ENCODE assay signal across 1 cellular context in the genomic region with DNA sequence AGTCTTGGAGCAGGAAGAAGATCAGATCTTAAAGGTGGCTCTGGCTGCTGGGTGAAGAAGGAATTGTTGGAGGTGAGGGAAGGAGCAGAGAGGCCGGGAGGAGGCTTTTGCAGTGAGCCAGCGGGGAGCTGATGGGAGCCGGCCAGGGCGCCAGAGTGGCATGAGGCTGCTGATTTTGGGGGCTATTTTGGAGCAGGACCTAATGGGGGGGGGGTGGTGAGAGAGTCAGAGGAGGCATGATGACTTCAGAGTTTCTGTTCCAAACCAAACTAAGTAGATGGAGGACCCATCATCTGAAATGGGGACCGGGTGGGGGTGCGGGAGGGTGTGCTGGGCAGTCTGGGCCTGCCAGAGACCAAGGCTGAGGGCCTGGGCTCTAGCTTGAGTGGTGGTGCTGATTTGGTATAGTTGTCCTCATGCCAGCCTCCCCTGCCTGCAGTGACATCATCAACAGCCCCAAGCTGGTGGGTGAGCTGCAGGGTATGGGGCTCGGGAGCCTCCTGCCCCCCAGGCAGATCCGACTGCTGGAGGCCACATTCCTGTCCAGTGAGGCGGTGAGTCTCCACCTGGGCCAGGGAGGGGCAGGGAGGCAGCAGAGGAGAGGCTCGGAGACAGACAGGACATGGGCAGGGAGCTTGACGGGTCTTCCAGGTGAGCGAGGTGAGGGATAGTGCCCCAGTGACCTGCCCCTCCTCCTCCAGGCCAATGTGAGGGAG.
TF ChIP-seq lines count a peak whose summit lies in the region.

No MANE protein-coding gene starts in this region.

TF ChIP-seq in HCT116, 20 proteins besides CTCF, POLR2A, EP300 and RAD21 (continued from another document):
- TF ChIP-seq SP1 (IDR thresholded peaks at IDR 0.05; ENCODE audit: low read depth) (no peak), CBX3 (IDR thresholded peaks at IDR 0.05; ENCODE audit: low read depth) (no peak)
